In genomic region chr11:26231252-26231661, GRCh38 we compare ENCODE assay signal across 12 cellular contexts.
DNase-seq lines count a peak whose midpoint lies in the region; ATAC-seq and TF ChIP-seq lines count a peak whose summit lies in the region.
"Had no signal": no experiment of that assay in that cellular context is flagged by ENCODE, and none has a peak within 500 bp of the region (broad histone marks: within the 10 kb centered on the region; RNA-seq: fewer than 3 reads in every experiment).

No MANE protein-coding gene starts in this region.

- no peak for TF ChIP-seq CTCF in brain microvascular endothelial cell (IDR thresholded peaks at IDR 0.05; ENCODE audit: low read depth, low read length, missing control alignments)

- peak overlapping the region; percentile 67 for H3K27ac ChIP-seq in brain microvascular endothelial cell

- H3K36me3 ChIP-seq in brain microvascular endothelial cell (replicated peaks) = no peaks in the 10 kb centered on the region

- H3K4me3 ChIP-seq in brain microvascular endothelial cell (ENCODE audit: low read depth, low read length) = no peak overlapping the region

- ATAC-seq in GM21367 (IDR thresholded peaks at IDR 0.05; ENCODE audit: unreplicated experiment) = no peak

- in situ Hi-C loops in brain microvascular endothelial cell (cut with HindIII; ENCODE audit: low pct_ligation_motif_present, low sequenced_read_pairs) = no loop called here

- no peaks in the 10 kb centered on the region for H3K27me3 ChIP-seq in brain microvascular endothelial cell (replicated peaks)

- DNase-seq in AG08396 (ENCODE audit: low spot score) (peak; percentile 20), HPDE6-E6E7 (ENCODE audit: extremely low spot score) (peak; percentile 54), brain microvascular endothelial cell (peak; percentile 86), islet precursor cell (peak; percentile 54), GF-D8 (lab: John Stamatoyannopoulos, UW) (no peak)
- no peak for DNase-seq in activated CD4-positive, CD25-positive, alpha-beta regulatory T cell treated with anti-CD3 and anti-CD28 coated beads, Interleukin-2, amount 50 U/mL, for 72 hours
- DNase-seq in activated naive CD4-positive, alpha-beta T cell treated with anti-CD3 and anti-CD28 coated beads, Interleukin-2, amount 50 U/mL, for 16 hours = no peak
- DNase-seq: activated CD4-positive, alpha-beta T cell treated with anti-CD3 and anti-CD28 coated beads for 4 hours; anterior cingulate cortex; endodermal cell; mesendoderm had no signal

Comparison
In these comparisons a context has a peak if more than half of its experiments do, and no peak if none do; other contexts are left out.
1. DNase-seq: peak in AG08396 (single experiment), HPDE6-E6E7 (single experiment), brain microvascular endothelial cell (single experiment) and islet precursor cell (single experiment); none in activated CD4-positive, CD25-positive, alpha-beta regulatory T cell treated with anti-CD3 and anti-CD28 coated beads, Interleukin-2, amount 50 U/mL, for 72 hours (single experiment), activated naive CD4-positive, alpha-beta T cell treated with anti-CD3 and anti-CD28 coated beads, Interleukin-2, amount 50 U/mL, for 16 hours (single experiment) and GF-D8 (single experiment).